In the genomic region with DNA sequence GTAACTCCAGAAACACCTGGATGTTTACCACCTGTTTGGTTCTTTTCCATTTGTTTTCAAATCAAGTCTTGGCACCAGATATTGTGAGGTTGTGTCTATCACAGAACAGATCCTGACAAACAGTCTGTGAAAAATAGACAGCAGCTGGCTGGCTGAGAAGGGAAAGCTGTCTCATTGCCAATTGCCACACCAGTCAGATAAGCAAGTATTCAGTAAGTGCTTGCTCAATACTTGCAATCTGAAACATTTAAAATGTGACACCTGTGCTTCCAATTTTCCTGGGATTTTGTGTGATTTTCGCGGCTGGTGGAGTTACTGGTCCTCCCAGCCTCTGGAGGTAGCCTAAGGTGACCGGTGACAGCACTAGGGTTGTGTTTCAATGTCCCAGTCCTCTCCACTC, we compare ENCODE assay signal across 17 cellular contexts.
"Had no signal": no experiment of that assay in that cellular context is flagged by ENCODE, and none has a peak within 500 bp of the region (broad histone marks: within the 10 kb centered on the region; RNA-seq: fewer than 3 reads in every experiment).

No MANE protein-coding gene starts in this region.

- H3K27ac ChIP-seq: ascending aorta, epithelial cell of prostate, gastroesophageal sphincter, right lobe of liver, skin epidermis, tibial artery had no signal

- FAIRE-seq: bronchial epithelial cell, urothelium cell line had no signal

- H3K4me1 ChIP-seq: ascending aorta, gastroesophageal sphincter, right lobe of liver, tibial artery had no signal

- DNase-seq: activated gamma-delta T cell treated with Interleukin-2 at 50 U/mL for 16 hours; activated T-cell treated with anti-CD3 and anti-CD28 coated beads, Interleukin-2, amount 50 U/mL, for 1 hour; cortex of kidney; head of caudate nucleus; hypothalamus; mesenchymal stem cell; right lobe of liver; stimulated activated CD4-positive, alpha-beta T cell treated with anti-CD3 and anti-CD28 coated beads, Interleukin-2, amount 100 ng/mL, for 24 hours; stimulated activated naive CD8-positive, alpha-beta T cell treated with anti-CD3 and anti-CD28 coated beads, Interleukin-15, amount 100 ng/mL, for 72 hours; tibial artery had no signal

- H3K9me3 ChIP-seq: ascending aorta, gastroesophageal sphincter, right lobe of liver, tibial artery had no signal

- H3K36me3 ChIP-seq: ascending aorta, gastroesophageal sphincter, right lobe of liver, tibial artery had no signal

- H3K4me3 ChIP-seq: ascending aorta, gastroesophageal sphincter, right lobe of liver, skin epidermis, tibial artery had no signal

- ATAC-seq: gastroesophageal sphincter; right lobe of liver; stimulated activated effector memory CD8-positive, alpha-beta T cell treated with anti-CD3 and anti-CD28 coated beads, Interleukin-12 subunit alpha, Interleukin-12 subunit beta, amount 100 ng/mL, for 72 hours; stimulated activated naive CD8-positive, alpha-beta T cell treated with anti-CD3 and anti-CD28 coated beads, Interleukin-15, amount 100 ng/mL, for 72 hours had no signal

- H3K27me3 ChIP-seq: ascending aorta, gastroesophageal sphincter, right lobe of liver, tibial artery had no signal
